In the genomic region with DNA sequence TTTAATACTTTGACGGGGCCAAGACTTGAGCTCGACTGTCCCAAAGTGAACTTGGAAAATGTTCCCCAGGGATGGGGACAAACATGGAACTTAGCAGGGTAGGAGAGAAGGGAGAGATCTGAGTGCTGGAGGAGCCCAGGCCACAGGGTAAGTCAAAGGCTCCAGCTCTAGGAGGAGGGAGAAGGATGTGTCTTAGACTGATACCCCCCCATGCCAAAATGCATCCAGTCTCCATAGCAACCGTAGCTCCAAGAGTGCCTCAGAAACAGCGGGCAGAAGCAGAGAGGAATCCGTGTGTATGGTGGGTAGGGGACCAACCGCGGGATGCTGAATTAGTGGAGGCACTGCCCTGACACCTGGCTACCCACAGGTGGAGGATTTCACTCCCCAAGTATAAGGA, we compare ENCODE assay signal across 10 cellular contexts. TPM values are rescaled to one million over a fixed set of nuclear protein-coding genes. Genes with fewer than 3 reads are reported as not detected.
A peak's percentile ranks its signal among the peaks of the same experiment; 100 is the strongest.
DNase-seq lines count a peak whose midpoint lies in the region; ATAC-seq and TF ChIP-seq lines count a peak whose summit lies in the region.
"Had no signal": no experiment of that assay in that cellular context is flagged by ENCODE, and none has a peak within 500 bp of the region (broad histone marks: within the 10 kb centered on the region; RNA-seq: fewer than 3 reads in every experiment).

No MANE protein-coding gene starts in this region.

- H3K9ac ChIP-seq in OCI-LY1 (ENCODE audit: low read length) (no peak overlapping the region), skeletal muscle tissue (ENCODE audit: low read depth in 1 of 3, low read length in 3 of 3) (peak overlapping the region in 1 of 3 donors; percentile 45)
- H3K9ac ChIP-seq: GM23248 had no signal

- H3F3A ChIP-seq in OCI-LY1 (ENCODE audit: insufficient read depth, low read length), result no peaks in the 10 kb centered on the region

- no peaks in the 10 kb centered on the region for H4K20me1 ChIP-seq in OCI-LY1 (ENCODE audit: insufficient read depth, low read length)

- H3K27ac ChIP-seq in OCI-LY1 (ENCODE audit: low read depth, low read length, poor library complexity, severe bottlenecking) (no peak overlapping the region), skeletal muscle tissue (ENCODE audit: low read depth, low read length) (peak overlapping the region; percentile 36)
- H3K27ac ChIP-seq: GM23248, SJCRH30 had no signal

- H3K9me3 ChIP-seq in OCI-LY1 (ENCODE audit: low read length), result no peaks in the 10 kb centered on the region
- H3K9me3 ChIP-seq in skeletal muscle tissue (ENCODE audit: control insufficient read depth in 3 of 3, low read length in 3 of 3), result no peaks in the 10 kb centered on the region
- H3K9me3 ChIP-seq: SJCRH30 had no signal

- H3K36me3 Mint-ChIP-seq in activated naive CD4-positive, alpha-beta T cell treated with anti-CD3 and anti-CD28 coated beads for 36 hours (ENCODE audit: low read depth), result peaks cover 5% of the 10 kb centered on the region
- H3K36me3 Mint-ChIP-seq in effector memory CD8-positive, alpha-beta T cell (ENCODE audit: insufficient read depth), result peaks cover 57% of the 10 kb centered on the region

- TF ChIP-seq CTCF in OCI-LY1 (IDR thresholded peaks at IDR 0.05; ENCODE audit: low read length), result no peak

- CTCF ChIA-PET in activated naive CD4-positive, alpha-beta T cell treated with anti-CD3 and anti-CD28 coated beads for 36 hours (lab: Charles Lee), result interaction anchor here (0.7 to 1.2 kb wide), 2 partner anchors 21 to 85 kb away, joined by 3 read pairs; no protein-coding TSS in a partner anchor

- no peak for DNase-seq in activated naive CD4-positive, alpha-beta T cell treated with anti-CD3 and anti-CD28 coated beads for 36 hours
- no peak for DNase-seq in activated naive CD4-positive, alpha-beta T cell treated with Interleukin-2 at 50 U/mL for 16 hours
- no peak for DNase-seq in effector memory CD8-positive, alpha-beta T cell
- DNase-seq in NCI-H146 treated with DMSO at 0.1 percent for 48 hours (lab: John Stamatoyannopoulos, UW; ENCODE audit: unreplicated experiment), result no peak
- no peak for DNase-seq in NK-92 (lab: John Stamatoyannopoulos, UW; ENCODE audit: unreplicated experiment)
- DNase-seq in amniotic stem cell (lab: John Stamatoyannopoulos, UW), result no peak

- H3K36me3 ChIP-seq in OCI-LY1 (ENCODE audit: insufficient read depth, low read length) (peaks cover 6% of the 10 kb centered on the region; the same call in 1 of the 2 replicates), skeletal muscle tissue (ENCODE audit: control insufficient read depth in 3 of 3, insufficient read depth in 3 of 3, low read length in 3 of 3) (no peaks in the 10 kb centered on the region)
- H3K36me3 ChIP-seq: SJCRH30 had no signal

- H3K4me1 Mint-ChIP-seq in activated naive CD4-positive, alpha-beta T cell treated with anti-CD3 and anti-CD28 coated beads for 36 hours (ENCODE audit: low read depth), result peaks cover 39% of the 10 kb centered on the region
- peaks cover 46 to 52% of the 10 kb centered on the region in 2 donors for H3K4me1 Mint-ChIP-seq in effector memory CD8-positive, alpha-beta T cell (ENCODE audit: low read depth in 2 of 2)

- ATAC-seq in effector memory CD8-positive, alpha-beta T cell (replicated peaks), result no peak

- peak overlapping the region; percentile 28 for H3K4me3 Mint-ChIP-seq in activated naive CD4-positive, alpha-beta T cell treated with anti-CD3 and anti-CD28 coated beads for 36 hours
- H3K4me3 Mint-ChIP-seq in effector memory CD8-positive, alpha-beta T cell, result peak overlapping the region; percentile 74 to 84

- no peaks in the 10 kb centered on the region for H3K79me2 ChIP-seq in OCI-LY1 (ENCODE audit: insufficient read depth, low read length)

- peak overlapping the region; percentile 15; the same call in 1 of the 2 replicates for H3K4me2 ChIP-seq in OCI-LY1 (ENCODE audit: low read length)

- H3K27ac Mint-ChIP-seq in activated naive CD4-positive, alpha-beta T cell treated with anti-CD3 and anti-CD28 coated beads for 36 hours, result peak overlapping the region; percentile 54
- H3K27ac Mint-ChIP-seq in effector memory CD8-positive, alpha-beta T cell, result peak overlapping the region; percentile 92 to 97

- no peaks in the 10 kb centered on the region for H3K27me3 Mint-ChIP-seq in activated naive CD4-positive, alpha-beta T cell treated with anti-CD3 and anti-CD28 coated beads for 36 hours (ENCODE audit: low read depth)
- no peaks in the 10 kb centered on the region for H3K27me3 Mint-ChIP-seq in effector memory CD8-positive, alpha-beta T cell

- no peaks in the 10 kb centered on the region for H3K9me3 Mint-ChIP-seq in activated naive CD4-positive, alpha-beta T cell treated with anti-CD3 and anti-CD28 coated beads for 36 hours
- no peaks in the 10 kb centered on the region for H3K9me3 Mint-ChIP-seq in effector memory CD8-positive, alpha-beta T cell

- no peak overlapping the region for H2AFZ ChIP-seq in OCI-LY1 (ENCODE audit: low read length)
- H2AFZ ChIP-seq: GM23248 had no signal

- H3K9me2 ChIP-seq in OCI-LY1 (ENCODE audit: low read depth, low read length), result no peaks in the 10 kb centered on the region

- intact Hi-C loops in activated naive CD4-positive, alpha-beta T cell treated with anti-CD3 and anti-CD28 coated beads for 36 hours (cut with micrococcal nuclease), result no loop called here

- H3K4me3 ChIP-seq in OCI-LY1 (ENCODE audit: low read depth, low read length, poor library complexity, severe bottlenecking) (no peak overlapping the region), skeletal muscle tissue (ENCODE audit: low read length in 3 of 3) (no peak overlapping the region)
- H3K4me3 ChIP-seq: GM23248 had no signal

- no peaks in the 10 kb centered on the region for H3K27me3 ChIP-seq in OCI-LY1 (ENCODE audit: insufficient read depth, low read length)
- H3K27me3 ChIP-seq in skeletal muscle tissue (ENCODE audit: control insufficient read depth in 3 of 3, insufficient read depth in 3 of 3, low read length in 3 of 3), result peaks cover 41 to 61% (median 58%) of the 10 kb centered on the region in 3 donors

- peaks cover 43% of the 10 kb centered on the region for H3K4me1 ChIP-seq in OCI-LY1 (ENCODE audit: insufficient read depth, low read length, severe bottlenecking)
- peaks cover 22 to 39% (median 26%) of the 10 kb centered on the region in 3 donors for H3K4me1 ChIP-seq in skeletal muscle tissue (ENCODE audit: control insufficient read depth in 3 of 3, insufficient read depth in 3 of 3, low read length in 3 of 3)

RNA-seq across cellular contexts. Expression of gene AGAP2, which starts 0.8 kb away (rescaled TPM):
- 10 to 100 TPM; 26.7 to 28.0 TPM for total RNA-seq in activated naive CD4-positive, alpha-beta T cell treated with anti-CD3 and anti-CD28 coated beads for 36 hours
- total RNA-seq in skeletal muscle tissue, result 2.1 TPM
- total RNA-seq: GM23248 had no signal

RNA-seq across cellular contexts. Expression of gene TSPAN31, which starts 5.5 kb away (rescaled TPM):
- total RNA-seq in activated naive CD4-positive, alpha-beta T cell treated with anti-CD3 and anti-CD28 coated beads for 36 hours, result 1 to 10 TPM; 6.4 to 7.7 TPM
- total RNA-seq in skeletal muscle tissue, result 57.9 TPM

RNA-seq across cellular contexts. Expression of gene CDK4, which starts 12.7 kb away (rescaled TPM):
- 100 to 1,000 TPM; 194 to 202 TPM for total RNA-seq in activated naive CD4-positive, alpha-beta T cell treated with anti-CD3 and anti-CD28 coated beads for 36 hours
- total RNA-seq in skeletal muscle tissue, result 78.8 TPM

RNA-seq across cellular contexts. Expression of gene MARCHF9, which starts 15.5 kb away (rescaled TPM):
- 10 to 100 TPM; 10.4 to 10.8 TPM for total RNA-seq in activated naive CD4-positive, alpha-beta T cell treated with anti-CD3 and anti-CD28 coated beads for 36 hours
- total RNA-seq in skeletal muscle tissue, result 4.7 TPM

RNA-seq across cellular contexts. Expression of gene CYP27B1, which starts 27.5 kb away (rescaled TPM):
- 1 to 10 TPM; 5.4 to 6.1 TPM for total RNA-seq in activated naive CD4-positive, alpha-beta T cell treated with anti-CD3 and anti-CD28 coated beads for 36 hours
- under 0.01 TPM for total RNA-seq in skeletal muscle tissue
